ENCODE assay signal across 11 cellular contexts in genomic region chr2:121617042-121617599, GRCh38. TPM values are rescaled to one million over a fixed set of nuclear protein-coding genes. Genes with fewer than 3 reads are reported as not detected.
A peak's percentile ranks its signal among the peaks of the same experiment; 100 is the strongest.
DNase-seq lines count a peak whose midpoint lies in the region; ATAC-seq and TF ChIP-seq lines count a peak whose summit lies in the region.
"Had no signal": no experiment of that assay in that cellular context is flagged by ENCODE, and none has a peak within 500 bp of the region (broad histone marks: within the 10 kb centered on the region; RNA-seq: fewer than 3 reads in every experiment).

No MANE protein-coding gene starts in this region.

- no peak overlapping the region; the same call in 1 of the 2 replicates for H2AK5ac ChIP-seq in IMR-90 (ENCODE audit: low read depth, low read length)

- no peak overlapping the region for H4K91ac ChIP-seq in IMR-90 (ENCODE audit: insufficient read depth, low read depth, low read length)

- H3K27ac Mint-ChIP-seq in activated T-cell treated with anti-CD3 and anti-CD28 coated beads, Interleukin-2, amount 50 U/mL, for 72 hours = no peak overlapping the region
- H3K27ac Mint-ChIP-seq in activated T-cell treated with anti-CD3 and anti-CD28 coated beads, Interleukin-2, amount 50 U/mL, for 24 hours = no peak overlapping the region
- no peak overlapping the region for H3K27ac Mint-ChIP-seq in stimulated activated memory B cell treated with anti-CD40 and anti-IgM and Interleukin-4, amounts not matched to agents 10 μg/mL and 1 μg/mL and 100 μg/mL, for 72 hours

- H3K4me1 ChIP-seq in IMR-90 (ENCODE audit: control insufficient read depth, insufficient read depth, low read length) (0 out of 2 replicates have a peak, but pooled peaks cover 2% of the 10 kb centered on the region), foreskin keratinocyte (peaks cover 5% of the 10 kb centered on the region)

- peaks cover 27% of the 10 kb centered on the region for H4K20me1 ChIP-seq in IMR-90 (ENCODE audit: insufficient read depth, low read length)

- no peak overlapping the region for H3K9ac ChIP-seq in IMR-90 (ENCODE audit: low read depth, low read length)

- no peak overlapping the region for H3K18ac ChIP-seq in IMR-90 (ENCODE audit: low read depth, low read length)

- H3K4me3 Mint-ChIP-seq in activated T-cell treated with anti-CD3 and anti-CD28 coated beads, Interleukin-2, amount 50 U/mL, for 72 hours = no peak overlapping the region
- H3K4me3 Mint-ChIP-seq in activated T-cell treated with anti-CD3 and anti-CD28 coated beads, Interleukin-2, amount 50 U/mL, for 24 hours = no peak overlapping the region
- no peak overlapping the region for H3K4me3 Mint-ChIP-seq in stimulated activated memory B cell treated with anti-CD40 and anti-IgM and Interleukin-4, amounts not matched to agents 10 μg/mL and 1 μg/mL and 100 μg/mL, for 72 hours

- H3K27ac ChIP-seq in IMR-90 (ENCODE audit: insufficient read depth, low read length) = no peak overlapping the region
- no peak overlapping the region for H3K27ac ChIP-seq in foreskin keratinocyte

- H4K8ac ChIP-seq in IMR-90 (ENCODE audit: low read depth in 2 of 2, low read length in 2 of 2) = peak overlapping the region in 1 of 2 experiments; percentile 19; a peak in 2 of 4 replicates

- POLR2A ChIA-PET in IMR-90 (lab: Charles Lee; ENCODE audit: unreplicated experiment) = no interaction called here

- H3K9me3 Mint-ChIP-seq in activated T-cell treated with anti-CD3 and anti-CD28 coated beads, Interleukin-2, amount 50 U/mL, for 72 hours = no peaks in the 10 kb centered on the region
- H3K9me3 Mint-ChIP-seq in activated T-cell treated with anti-CD3 and anti-CD28 coated beads, Interleukin-2, amount 50 U/mL, for 24 hours = no peaks in the 10 kb centered on the region
- H3K9me3 Mint-ChIP-seq in stimulated activated memory B cell treated with anti-CD40 and anti-IgM and Interleukin-4, amounts not matched to agents 10 μg/mL and 1 μg/mL and 100 μg/mL, for 72 hours = no peaks in the 10 kb centered on the region

- peak overlapping the region; percentile 89 for H3K14ac ChIP-seq in IMR-90 (replicated peaks; ENCODE audit: low read depth, low read length)

- no peak overlapping the region for H2BK120ac ChIP-seq in IMR-90 (ENCODE audit: low read depth, low read length)

- CTCF ChIA-PET in IMR-90 (lab: Yijun Ruan, JAX) = interaction anchor here (0.6 kb wide), 1 partner anchor 162 kb away, joined by 3 read pairs; no protein-coding TSS in a partner anchor

- H2BK5ac ChIP-seq in IMR-90 (ENCODE audit: low read depth, low read length, poor library complexity, severe bottlenecking) = no peak overlapping the region

- no TSS peak for BruUV-seq in IMR-90 (replicated peaks; lab: Mats Ljungman, UMichigan)

- no peak overlapping the region for H2AK9ac ChIP-seq in IMR-90 (replicated peaks; ENCODE audit: low read depth, low read length, poor library complexity)

- no peak overlapping the region for H2BK15ac ChIP-seq in IMR-90 (ENCODE audit: low read depth, low read length)

- H2AFZ ChIP-seq in IMR-90 (replicated peaks; ENCODE audit: low read length, poor library complexity) = no peak overlapping the region

- peaks cover 36 to 66% of the 10 kb centered on the region in 2 experiments for H3K79me1 ChIP-seq in IMR-90 (ENCODE audit: low read depth in 1 of 2, low read length in 2 of 2)

- H3K27me3 ChIP-seq in IMR-90 (ENCODE audit: control insufficient read depth, insufficient read depth, low read length) (no peaks in the 10 kb centered on the region), foreskin keratinocyte (no peaks in the 10 kb centered on the region)

- no peak overlapping the region for H2BK20ac ChIP-seq in IMR-90 (ENCODE audit: low read depth, low read length)

- H3K27me3 Mint-ChIP-seq in activated T-cell treated with anti-CD3 and anti-CD28 coated beads, Interleukin-2, amount 50 U/mL, for 72 hours (ENCODE audit: low read depth) = no peaks in the 10 kb centered on the region
- H3K27me3 Mint-ChIP-seq in activated T-cell treated with anti-CD3 and anti-CD28 coated beads, Interleukin-2, amount 50 U/mL, for 24 hours = no peaks in the 10 kb centered on the region
- H3K27me3 Mint-ChIP-seq in stimulated activated memory B cell treated with anti-CD40 and anti-IgM and Interleukin-4, amounts not matched to agents 10 μg/mL and 1 μg/mL and 100 μg/mL, for 72 hours = no peaks in the 10 kb centered on the region

- peak; percentile 39 to 54 for ATAC-seq in activated T-cell treated with anti-CD3 and anti-CD28 coated beads, Interleukin-2, amount 50 U/mL, for 72 hours (replicated peaks in 1 of 2)
- ATAC-seq in IMR-90 (ENCODE audit: low read depth) (peak; percentile 69), foreskin keratinocyte (peak; percentile 32), HG02763 (IDR thresholded peaks at IDR 0.05; ENCODE audit: unreplicated experiment) (no peak)
- peak; percentile 51 for ATAC-seq in stimulated activated memory B cell treated with anti-CD40 and anti-IgM and Interleukin-4, amounts not matched to agents 10 μg/mL and 1 μg/mL and 100 μg/mL, for 72 hours

- no peak overlapping the region for H3K56ac ChIP-seq in IMR-90 (ENCODE audit: extremely low read depth, insufficient read depth, low read length)

- in situ Hi-C loops in IMR-90 (cut with MboI; ENCODE audit: low sequenced_read_pairs) = no loop called here

- H3K36me3 Mint-ChIP-seq in activated T-cell treated with anti-CD3 and anti-CD28 coated beads, Interleukin-2, amount 50 U/mL, for 72 hours (ENCODE audit: insufficient read depth in 2 of 2) = peaks cover 2% of the 10 kb centered on the region in 2 donors
- H3K36me3 Mint-ChIP-seq in activated T-cell treated with anti-CD3 and anti-CD28 coated beads, Interleukin-2, amount 50 U/mL, for 24 hours (ENCODE audit: low read depth) = peaks cover 41% of the 10 kb centered on the region
- H3K36me3 Mint-ChIP-seq in stimulated activated memory B cell treated with anti-CD40 and anti-IgM and Interleukin-4, amounts not matched to agents 10 μg/mL and 1 μg/mL and 100 μg/mL, for 72 hours = peaks cover 12% of the 10 kb centered on the region

- H3K9me1 ChIP-seq in IMR-90 (ENCODE audit: insufficient read depth, low read length) = peaks cover 14% of the 10 kb centered on the region

- dilution Hi-C loops in IMR-90 (cut with HindIII; ENCODE audit: low sequenced_read_pairs, unreplicated experiment) = no loop called here

- H4K5ac ChIP-seq in IMR-90 (ENCODE audit: low read depth, low read length) = no peak overlapping the region

- H3K4me2 ChIP-seq in IMR-90 (ENCODE audit: low read depth, low read length) = no peak overlapping the region

- 37% methylated on average over 4 of the region's 4 CpGs; no CpG with 5 or more reads in 1 of the 2 experiments for WGBS in IMR-90 (ENCODE audit: extremely low coverage in 2 of 2, insufficient read length in 1 of 2), 2 experiments

- H3K9me3 ChIP-seq in IMR-90 (ENCODE audit: control insufficient read depth, insufficient read depth, low read length) = no peaks in the 10 kb centered on the region

- no peak overlapping the region for H3K4me3 ChIP-seq in IMR-90 (ENCODE audit: insufficient read depth, low read depth, low read length)

- TF ChIP-seq CTCF in IMR-90 (conservative IDR thresholded peaks at IDR 0.05; ENCODE audit: low read depth, low read length) = no peak
- no peak for TF ChIP-seq CTCF in foreskin keratinocyte (conservative IDR thresholded peaks at IDR 0.05)

- no peaks in the 10 kb centered on the region for H3K4me1 Mint-ChIP-seq in activated T-cell treated with anti-CD3 and anti-CD28 coated beads, Interleukin-2, amount 50 U/mL, for 72 hours (ENCODE audit: low read depth)
- peaks cover 26% of the 10 kb centered on the region for H3K4me1 Mint-ChIP-seq in activated T-cell treated with anti-CD3 and anti-CD28 coated beads, Interleukin-2, amount 50 U/mL, for 24 hours (ENCODE audit: low read depth)
- H3K4me1 Mint-ChIP-seq in stimulated activated memory B cell treated with anti-CD40 and anti-IgM and Interleukin-4, amounts not matched to agents 10 μg/mL and 1 μg/mL and 100 μg/mL, for 72 hours = no peaks in the 10 kb centered on the region

- intact Hi-C loops in IMR-90 (cut with micrococcal nuclease) = no loop called here

- no peak for DNase-seq in activated T-cell treated with anti-CD3 and anti-CD28 coated beads, Interleukin-2, amount 50 U/mL, for 72 hours
- DNase-seq in activated T-cell treated with anti-CD3 and anti-CD28 coated beads, Interleukin-2, amount 50 U/mL, for 24 hours = no peak
- peak; percentile 44 for DNase-seq in IMR-90
- DNase-seq in foreskin keratinocyte = no peak
- DNase-seq in stimulated activated CD4-positive, alpha-beta T cell treated with anti-CD3 and anti-CD28 coated beads, Interleukin-15, amount 100 ng/mL, for 24 hours = no peak
- DNase-seq in SKM-1 (lab: John Stamatoyannopoulos, UW; ENCODE audit: unreplicated experiment) = no peak
- DNase-seq: activated effector memory CD4-positive, alpha-beta T cell treated with Interleukin-2 at 50 U/mL for 16 hours; NCI-H1436 treated with DMSO at 0.1 percent for 48 hours; trophoblast cell had no signal

- H3K4ac ChIP-seq in IMR-90 (ENCODE audit: low read depth, low read length) = 0 out of 2 replicates have a peak overlapping the region, but pooled peaks have one; percentile 19

- TF ChIP-seq RAD21 in IMR-90 (IDR thresholded peaks at IDR 0.05; ENCODE audit: low read length) = no peak

- peak overlapping the region; percentile 43 for H3K23ac ChIP-seq in IMR-90 (ENCODE audit: low read depth, low read length)

- H3K36me3 ChIP-seq in IMR-90 (ENCODE audit: control insufficient read depth, insufficient read depth, low read length) = peaks cover 5% of the 10 kb centered on the region

- no peak for TF ChIP-seq POLR2A in IMR-90 (IDR thresholded peaks at IDR 0.05; ENCODE audit: low read depth, low read length)

TF ChIP-seq in IMR-90, 13 proteins besides CTCF, POLR2A, EP300 and RAD21 (continues in another document):
- TF ChIP-seq MAFK (IDR thresholded peaks at IDR 0.05; ENCODE audit: low read depth, low read length) = no peak
- no peak for TF ChIP-seq MAZ (IDR thresholded peaks at IDR 0.05; ENCODE audit: borderline replicate concordance, low read depth, low read length)
- TF ChIP-seq CEBPB (IDR thresholded peaks at IDR 0.05; ENCODE audit: low read depth, low read length) = no peak

RNA-seq across cellular contexts. Expression of gene CLASP1, which starts 32.1 kb away (rescaled TPM):
- total RNA-seq in activated T-cell treated with anti-CD3 and anti-CD28 coated beads, Interleukin-2, amount 50 U/mL, for 72 hours = 100 to 1,000 TPM in 1 of 2 donors, 10 to 100 TPM in 1; 95.1 to 121 TPM
- total RNA-seq in IMR-90 (2012; rRNA removed) (33.7 and 45.8 TPM in 2 replicates), foreskin keratinocyte (44.6 and 47.6 TPM in 2 replicates)
- polyA plus RNA-seq in IMR-90 (2012; rRNA removed) (11.1 and 12.3 TPM in 2 replicates), foreskin keratinocyte (5.1 and 5.9 TPM in 2 replicates)
- 4.1 and 4.6 TPM in 2 replicates for polyA plus RNA-seq in IMR-90 (2012; cell fraction: cytosol; rRNA removed)
- polyA plus RNA-seq in IMR-90 (2012; cell fraction: nucleus; rRNA removed; ENCODE audit: low replicate concordance) = 12.1 and 20.8 TPM in 2 replicates
